Comparison of ENCODE assay signal across 18 cellular contexts in genomic region chr15:67771201-67771600, GRCh38.
"Had no signal": no experiment of that assay in that cellular context is flagged by ENCODE, and none has a peak within 500 bp of the region (broad histone marks: within the 10 kb centered on the region; RNA-seq: fewer than 3 reads in every experiment).

No MANE protein-coding gene starts in this region.

- H3K9me3 Mint-ChIP-seq: activated naive CD4-positive, alpha-beta T cell treated with anti-CD3 and anti-CD28 coated beads for 36 hours; natural killer cell had no signal

- DNase-seq: activated CD4-positive, alpha-beta T cell treated with anti-CD3 and anti-CD28 coated beads for 48 hours; activated CD8-positive, alpha-beta T cell treated with anti-CD3 and anti-CD28 coated beads, Interleukin-2, amount 10 ng/mL, durations not matched to agents 7 days and 5 days; activated naive CD4-positive, alpha-beta T cell treated with anti-CD3 and anti-CD28 coated beads for 36 hours; caudate nucleus; colonic mucosa; effector CD8-positive, alpha-beta T cell; hippocampal formation; lower lobe of right lung; natural killer cell; psoas muscle; sigmoid colon; stimulated activated CD4-positive, alpha-beta T cell treated with anti-CD3 and anti-CD28 coated beads, Interleukin-12 subunit alpha, Interleukin-12 subunit beta, amount 100 ng/mL, for 4 hours; stimulated activated naive CD4-positive, alpha-beta T cell treated with Interleukin-2 at 50 U/mL for 16 hours; SW 1271; upper lobe of left lung had no signal

- H3K4me1 Mint-ChIP-seq: natural killer cell had no signal

- ATAC-seq: activated CD8-positive, alpha-beta T cell treated with anti-CD3 and anti-CD28 coated beads, Interleukin-2, amount 10 ng/mL, durations not matched to agents 7 days and 5 days; lower lobe of right lung; natural killer cell; psoas muscle had no signal

- H3K4me3 ChIP-seq: colonic mucosa, lower lobe of right lung, psoas muscle, sigmoid colon, suprapubic skin, upper lobe of left lung had no signal

- H3K36me3 ChIP-seq: colonic mucosa, suprapubic skin, upper lobe of left lung had no signal

- H3K27ac Mint-ChIP-seq: activated CD8-positive, alpha-beta T cell treated with anti-CD3 and anti-CD28 coated beads, Interleukin-2, amount 10 ng/mL, durations not matched to agents 7 days and 5 days; activated naive CD4-positive, alpha-beta T cell treated with anti-CD3 and anti-CD28 coated beads for 36 hours; natural killer cell had no signal

- H3K36me3 Mint-ChIP-seq: natural killer cell had no signal

- H3K27ac ChIP-seq: colonic mucosa, epithelial cell of prostate, lower lobe of right lung, psoas muscle, sigmoid colon, suprapubic skin, upper lobe of left lung, VCaP had no signal

- H3K4me3 Mint-ChIP-seq: activated CD8-positive, alpha-beta T cell treated with anti-CD3 and anti-CD28 coated beads, Interleukin-2, amount 10 ng/mL, durations not matched to agents 7 days and 5 days; activated naive CD4-positive, alpha-beta T cell treated with anti-CD3 and anti-CD28 coated beads for 36 hours; natural killer cell had no signal

- H3K9me3 ChIP-seq: colonic mucosa, lower lobe of right lung, psoas muscle, sigmoid colon, suprapubic skin, upper lobe of left lung had no signal

- H3K27me3 ChIP-seq: colonic mucosa, sigmoid colon, suprapubic skin, upper lobe of left lung had no signal
